36 cellular contexts compared by ENCODE assay signal in the genomic region with DNA sequence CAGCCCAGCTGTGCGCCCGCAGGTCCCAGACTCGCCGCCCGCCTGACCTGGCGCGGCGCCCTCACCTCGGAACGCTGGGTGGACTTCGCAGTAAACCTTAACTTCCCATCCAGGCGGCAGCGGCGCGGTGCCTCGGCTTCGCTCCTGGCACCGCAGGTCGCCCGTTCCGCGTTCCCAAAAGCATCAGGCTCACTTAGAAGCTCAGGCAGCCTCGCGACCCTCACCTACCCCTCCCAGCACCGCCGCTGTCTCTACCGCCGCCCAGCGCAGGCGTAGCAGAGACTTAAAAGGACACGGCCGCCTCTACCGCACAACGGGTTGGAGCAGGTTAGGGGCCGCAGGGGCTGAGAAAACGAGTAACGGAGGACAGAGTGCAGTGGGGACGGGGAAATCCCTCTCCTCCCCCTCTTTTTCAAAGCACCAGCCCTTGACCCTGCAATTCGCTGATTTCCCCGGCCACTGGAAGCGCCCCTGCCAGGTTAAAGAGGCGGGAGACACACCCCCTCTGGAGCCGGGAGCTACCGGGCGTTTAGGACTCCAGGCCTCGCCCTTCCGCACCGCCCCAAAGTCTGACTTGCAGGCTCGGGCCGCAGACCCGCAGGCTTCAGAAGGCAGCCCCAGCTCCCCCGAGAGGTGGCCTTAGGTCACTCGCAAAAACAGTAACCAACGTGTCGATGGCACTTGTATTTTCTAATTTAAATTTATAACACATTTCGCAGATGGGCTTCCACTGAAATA.
A peak's percentile ranks its signal among the peaks of the same experiment; 100 is the strongest.
DNase-seq lines count a peak whose midpoint lies in the region; ATAC-seq, FAIRE-seq and TF ChIP-seq lines count a peak whose summit lies in the region.
"Had no signal": no experiment of that assay in that cellular context is flagged by ENCODE, and none has a peak within 500 bp of the region (broad histone marks: within the 10 kb centered on the region; RNA-seq: fewer than 3 reads in every experiment).

No MANE protein-coding gene starts in this region.

- H3K4me3 ChIP-seq in SK-N-SH (ENCODE audit: low read depth in 2 of 2, low read length in 1 of 2), result no peak overlapping the region
- H3K4me3 ChIP-seq in GM12878, result no peak overlapping the region
- peak overlapping the region; percentile 49 for H3K4me3 ChIP-seq in iPS-20b (ENCODE audit: low read length)
- H3K4me3 ChIP-seq in subcutaneous abdominal adipose tissue (ENCODE audit: low read depth in 1 of 5, low read length in 5 of 5), result peak overlapping the region in 3 of 5 donors; percentile 31 to 45 (median 44)
- peak overlapping the region in 1 of 4 donors; percentile 11 for H3K4me3 ChIP-seq in stomach
- H3K4me3 ChIP-seq: ascending aorta, colonic mucosa had no signal

- no peaks in the 10 kb centered on the region for H3K36me3 Mint-ChIP-seq in CD4-positive, alpha-beta T cell (ENCODE audit: low read depth)
- peaks cover 7% of the 10 kb centered on the region for H3K36me3 Mint-ChIP-seq in nephron progenitor cell (ENCODE audit: low read depth)
- H3K36me3 Mint-ChIP-seq: activated naive CD8-positive, alpha-beta T cell treated with anti-CD3 and anti-CD28 coated beads for 36 hours; stimulated activated effector memory CD8-positive, alpha-beta T cell treated with anti-CD3 and anti-CD28 coated beads, Interleukin-12 subunit alpha, Interleukin-12 subunit beta, amount 100 ng/mL, for 72 hours had no signal

- BruUV-seq in GM12878 (replicated peaks; lab: Mats Ljungman, UMichigan), result no TSS peak

- POLR2A ChIA-PET in SK-N-SH (lab: Yijun Ruan, JAX), result no interaction called here
- POLR2A ChIA-PET in GM12878 (lab: Charles Lee), result no interaction called here
- POLR2A ChIA-PET in CD4-positive, alpha-beta T cell (lab: Charles Lee), result no interaction called here

- no peak for TF ChIP-seq POLR2A in GM12878 (IDR thresholded peaks at IDR 0.05; ENCODE audit: low read depth, low read length)
- no peak for TF ChIP-seq POLR2A in stomach (IDR thresholded peaks at IDR 0.05)

- RAD21 ChIA-PET in GM12878 (lab: Charles Lee; ENCODE audit: unreplicated experiment), result no interaction called here

- H3K27ac ChIP-seq in SK-N-SH (ENCODE audit: low read depth in 2 of 2, low read length in 1 of 2) (no peak overlapping the region), GM12878 (ENCODE audit: control insufficient read depth, insufficient read depth) (no peak overlapping the region), iPS-20b (ENCODE audit: low read length) (no peak overlapping the region), subcutaneous abdominal adipose tissue (ENCODE audit: low read depth, low read length) (no peak overlapping the region), stomach (no peak overlapping the region)
- H3K27ac ChIP-seq in CD4-positive, alpha-beta T cell (ENCODE audit: low read depth, low read length), result no peak overlapping the region
- H3K27ac ChIP-seq: ascending aorta, C4-2B, colonic mucosa, esophagus squamous epithelium, heart right ventricle, upper lobe of left lung, VCaP had no signal

- no peaks in the 10 kb centered on the region for H3K36me3 ChIP-seq in SK-N-SH (replicated peaks in 1 of 2; ENCODE audit: control insufficient read depth in 1 of 2, insufficient read depth in 2 of 2, low read length in 1 of 2)
- no peaks in the 10 kb centered on the region for H3K36me3 ChIP-seq in GM12878 (ENCODE audit: control insufficient read depth in 2 of 2, insufficient read depth in 2 of 2, low read length in 1 of 2)
- H3K36me3 ChIP-seq in iPS-20b (ENCODE audit: insufficient read depth, low read depth, low read length), result no peaks in the 10 kb centered on the region
- no peaks in the 10 kb centered on the region for H3K36me3 ChIP-seq in subcutaneous abdominal adipose tissue (ENCODE audit: control insufficient read depth in 5 of 5, insufficient read depth in 5 of 5, low read length in 5 of 5)
- no peaks in the 10 kb centered on the region for H3K36me3 ChIP-seq in stomach
- H3K36me3 ChIP-seq: ascending aorta, colonic mucosa, esophagus squamous epithelium, heart right ventricle, upper lobe of left lung had no signal

- no peak overlapping the region for H3K27ac Mint-ChIP-seq in CD4-positive, alpha-beta T cell
- H3K27ac Mint-ChIP-seq in nephron progenitor cell, result no peak overlapping the region
- H3K27ac Mint-ChIP-seq: activated CD4-positive, alpha-beta T cell treated with anti-CD3 and anti-CD28 coated beads for 36 hours; activated naive CD8-positive, alpha-beta T cell treated with anti-CD3 and anti-CD28 coated beads for 36 hours; HFFc6; stimulated activated effector memory CD8-positive, alpha-beta T cell treated with anti-CD3 and anti-CD28 coated beads, Interleukin-12 subunit alpha, Interleukin-12 subunit beta, amount 100 ng/mL, for 72 hours had no signal

- peaks cover 2% of the 10 kb centered on the region for H3K9me3 Mint-ChIP-seq in CD4-positive, alpha-beta T cell
- peaks cover 72% of the 10 kb centered on the region for H3K9me3 Mint-ChIP-seq in nephron progenitor cell
- H3K9me3 Mint-ChIP-seq: HFFc6 had no signal

- no peak for DNase-seq in SK-N-SH
- no peak for DNase-seq in GM12878 (ENCODE audit: low read depth, low spot score)
- DNase-seq in stomach, result no peak
- no peak for DNase-seq in CD4-positive, alpha-beta T cell
- DNase-seq in nephron progenitor cell, result no peak
- DNase-seq: 8988T; activated CD4-positive, alpha-beta T cell treated with anti-CD3 and anti-CD28 coated beads for 36 hours; activated CD8-positive, alpha-beta memory T cell treated with anti-CD3 and anti-CD28 coated beads for 24 hours; activated effector memory CD4-positive, alpha-beta T cell treated with anti-CD3 and anti-CD28 coated beads, Interleukin-2, amount 50 U/mL, for 16 hours; activated naive CD8-positive, alpha-beta T cell treated with anti-CD3 and anti-CD28 coated beads for 36 hours; Caco-2; colonic mucosa; DMS79; esophagus squamous epithelium; foreskin melanocyte; GOT3; heart right ventricle; HFFc6; NCI-H1092 treated with DMSO at 0.1 percent for 48 hours; NCI-H1694 treated with DMSO at 0.1 percent for 48 hours; NCI-H446 treated with DMSO at 0.1 percent for 48 hours; NCI-H774; nucleus accumbens; SIG-M5; T-helper 9 cell had no signal

- 16% methylated on average over 24 of the region's 56 CpGs for WGBS in SK-N-SH (ENCODE audit: low lambda C conversion rate)
- 63% methylated on average over 37 of the region's 56 CpGs for WGBS in GM12878 (ENCODE audit: insufficient coverage, insufficient replicate concordance, low lambda C conversion rate, missing lambda C conversion rate)
- 4 to 9% (median 6%) methylated on average over 32 to 56 of the region's 56 CpGs for whole genome bisulfite sequencing in stomach, 5 donors

- H3K4me1 ChIP-seq in SK-N-SH (ENCODE audit: control insufficient read depth in 1 of 2, insufficient read depth in 2 of 2, low read depth in 1 of 2, low read length in 1 of 2) (no peaks in the 10 kb centered on the region), GM12878 (ENCODE audit: control insufficient read depth, insufficient read depth, low read length) (no peaks in the 10 kb centered on the region), iPS-20b (ENCODE audit: insufficient read depth, low read length) (no peaks in the 10 kb centered on the region), subcutaneous abdominal adipose tissue (ENCODE audit: control insufficient read depth in 5 of 5, insufficient read depth in 5 of 5, low read length in 5 of 5) (peaks cover 0 to 10% (median 9%) of the 10 kb centered on the region in 5 donors), stomach (peaks cover 0 to 7% (median 4%) of the 10 kb centered on the region in 4 donors)
- H3K4me1 ChIP-seq: ascending aorta, Caco-2, colonic mucosa, esophagus squamous epithelium, upper lobe of left lung had no signal

- TF ChIP-seq RAD21 in SK-N-SH (IDR thresholded peaks at IDR 0.05; ENCODE audit: low read length), result no peak
- TF ChIP-seq RAD21 in GM12878 (IDR thresholded peaks at IDR 0.05; ENCODE audit: insufficient read depth, low read depth, low read length), result no peak

- H2AFZ ChIP-seq in SK-N-SH (ENCODE audit: low read depth) (no peak overlapping the region), GM12878 (ENCODE audit: control insufficient read depth, low read depth, low read length) (no peak overlapping the region)

- no peaks in the 10 kb centered on the region for H3F3A ChIP-seq in SK-N-SH (replicated peaks; ENCODE audit: insufficient read depth)

- peaks cover 24% of the 10 kb centered on the region; the same call in 1 of the 2 replicates for H3K27me3 ChIP-seq in SK-N-SH (ENCODE audit: insufficient read depth)
- no peaks in the 10 kb centered on the region; a peak in 1 of 4 replicates for H3K27me3 ChIP-seq in GM12878 (replicated peaks in 1 of 2; ENCODE audit: control insufficient read depth in 2 of 2, insufficient read depth in 2 of 2, low read length in 1 of 2)
- peaks cover 87% of the 10 kb centered on the region for H3K27me3 ChIP-seq in iPS-20b (ENCODE audit: insufficient read depth, low read length)
- peaks cover 4 to 27% (median 12%) of the 10 kb centered on the region in 5 donors for H3K27me3 ChIP-seq in subcutaneous abdominal adipose tissue (ENCODE audit: control insufficient read depth in 5 of 5, insufficient read depth in 4 of 5, low read length in 5 of 5)
- H3K27me3 ChIP-seq in stomach, result peaks cover 0 to 28% (median 23%) of the 10 kb centered on the region in 3 donors
- peaks cover 25% of the 10 kb centered on the region for H3K27me3 ChIP-seq in CD4-positive, alpha-beta T cell (ENCODE audit: control insufficient read depth, insufficient read depth, low read length)
- H3K27me3 ChIP-seq: ascending aorta, colonic mucosa had no signal

- H3K4me2 ChIP-seq in SK-N-SH (no peak overlapping the region), GM12878 (ENCODE audit: control insufficient read depth, insufficient read depth) (no peak overlapping the region)

- peaks cover 5% of the 10 kb centered on the region for H3K4me1 Mint-ChIP-seq in CD4-positive, alpha-beta T cell (ENCODE audit: low read depth)
- no peaks in the 10 kb centered on the region for H3K4me1 Mint-ChIP-seq in nephron progenitor cell
- H3K4me1 Mint-ChIP-seq: activated CD4-positive, alpha-beta T cell treated with anti-CD3 and anti-CD28 coated beads for 36 hours; activated naive CD8-positive, alpha-beta T cell treated with anti-CD3 and anti-CD28 coated beads for 36 hours; immature natural killer cell; stimulated activated effector memory CD8-positive, alpha-beta T cell treated with anti-CD3 and anti-CD28 coated beads, Interleukin-12 subunit alpha, Interleukin-12 subunit beta, amount 100 ng/mL, for 72 hours had no signal

- CTCF ChIA-PET in SK-N-SH (lab: Yijun Ruan, JAX) (no interaction called here), GM12878 (lab: Yijun Ruan, JAX) (no interaction called here)
- CTCF ChIA-PET in CD4-positive, alpha-beta T cell (lab: Charles Lee), result no interaction called here

- no peak overlapping the region for H3K4me3 Mint-ChIP-seq in CD4-positive, alpha-beta T cell
- H3K4me3 Mint-ChIP-seq in nephron progenitor cell, result no peak overlapping the region
- H3K4me3 Mint-ChIP-seq: activated CD4-positive, alpha-beta T cell treated with anti-CD3 and anti-CD28 coated beads for 36 hours; activated naive CD8-positive, alpha-beta T cell treated with anti-CD3 and anti-CD28 coated beads for 36 hours; HFFc6; stimulated activated effector memory CD8-positive, alpha-beta T cell treated with anti-CD3 and anti-CD28 coated beads, Interleukin-12 subunit alpha, Interleukin-12 subunit beta, amount 100 ng/mL, for 72 hours had no signal

- intact Hi-C loops in GM12878 (cut with micrococcal nuclease; ENCODE audit: unreplicated experiment) (no loop called here), stomach (cut with DNase I; ENCODE audit: low total_unique reads) (no loop called here)
- intact Hi-C loops in CD4-positive, alpha-beta T cell (cut with DNase I, micrococcal nuclease), result no loop called here

- SMC1A ChIA-PET in GM12878 (lab: Charles Lee; ENCODE audit: uncharacterized antibody, unreplicated experiment), result no interaction called here

- TF ChIP-seq CTCF in SK-N-SH (IDR thresholded peaks at IDR 0.05) (no peak), GM12878 (IDR thresholded peaks at IDR 0.05 in 2 of 3, conservative IDR thresholded peaks at IDR 0.05 in 1 of 3; ENCODE audit: control insufficient read depth in 2 of 3, extremely low read depth in 1 of 3, insufficient read depth in 1 of 3, low read depth in 3 of 3, low read length in 3 of 3) (no peak), stomach (IDR thresholded peaks at IDR 0.05) (no peak), nephron progenitor cell (IDR thresholded peaks at IDR 0.05) (no peak)
- no peak for TF ChIP-seq CTCF in CD4-positive, alpha-beta T cell (IDR thresholded peaks at IDR 0.05)

- ATAC-seq in SK-N-SH treated with all-trans-retinoic acid at 6 μM for 48 hours, result peak; percentile 34; the same call in 2 of the 3 replicates
- no peak for ATAC-seq in GM12878
- ATAC-seq in CD4-positive, alpha-beta T cell (ENCODE audit: poor library complexity), result no peak
- ATAC-seq: activated CD4-positive, alpha-beta T cell treated with anti-CD3 and anti-CD28 coated beads for 36 hours; heart right ventricle; left lobe of liver; stimulated activated effector memory CD8-positive, alpha-beta T cell treated with anti-CD3 and anti-CD28 coated beads, Interleukin-12 subunit alpha, Interleukin-12 subunit beta, amount 100 ng/mL, for 72 hours had no signal

- in situ Hi-C loops in GM12878 (cut with MboI), result no loop called here

- no peaks in the 10 kb centered on the region for H4K20me1 ChIP-seq in SK-N-SH (ENCODE audit: insufficient read depth)
- H4K20me1 ChIP-seq in GM12878 (ENCODE audit: control insufficient read depth, insufficient read depth), result no peaks in the 10 kb centered on the region

- FAIRE-seq in GM12878 (lab: Jason Lieb, UNC), result no peak
- FAIRE-seq: RCC 7860 had no signal

- peaks cover 57% of the 10 kb centered on the region for H3K27me3 Mint-ChIP-seq in CD4-positive, alpha-beta T cell
- no peaks in the 10 kb centered on the region for H3K27me3 Mint-ChIP-seq in nephron progenitor cell (ENCODE audit: low read depth, poor library complexity)

- H3K9ac ChIP-seq in SK-N-SH, result no peak overlapping the region
- H3K9ac ChIP-seq in GM12878 (ENCODE audit: control insufficient read depth, insufficient read depth, low read length), result no peak overlapping the region
- H3K9ac ChIP-seq in iPS-20b (ENCODE audit: low read depth, low read length), result no peak overlapping the region
- H3K9ac ChIP-seq in subcutaneous abdominal adipose tissue (ENCODE audit: low read length in 5 of 5), result no peak overlapping the region

- no peaks in the 10 kb centered on the region for H3K9me2 ChIP-seq in SK-N-SH

- no peaks in the 10 kb centered on the region for H3K9me3 ChIP-seq in SK-N-SH
- no peaks in the 10 kb centered on the region for H3K9me3 ChIP-seq in GM12878 (replicated peaks; ENCODE audit: control insufficient read depth, insufficient read depth, low read length)
- H3K9me3 ChIP-seq in iPS-20b (ENCODE audit: insufficient read depth, low read depth, low read length), result no peaks in the 10 kb centered on the region
- no peaks in the 10 kb centered on the region for H3K9me3 ChIP-seq in subcutaneous abdominal adipose tissue (ENCODE audit: control insufficient read depth in 5 of 5, low read length in 5 of 5)
- no peaks in the 10 kb centered on the region for H3K9me3 ChIP-seq in stomach
- H3K9me3 ChIP-seq in CD4-positive, alpha-beta T cell (ENCODE audit: control insufficient read depth, low read length), result no peaks in the 10 kb centered on the region
- H3K9me3 ChIP-seq: ascending aorta, Caco-2, colonic mucosa, esophagus squamous epithelium, heart right ventricle, upper lobe of left lung had no signal

- TF ChIP-seq EP300 in SK-N-SH (IDR thresholded peaks at IDR 0.05; ENCODE audit: borderline replicate concordance in 1 of 2, low read depth in 1 of 2, low read length in 1 of 2) (no peak), GM12878 (IDR thresholded peaks at IDR 0.05; ENCODE audit: borderline replicate concordance in 1 of 2, control insufficient read depth in 1 of 2, low read depth in 2 of 2, low read length in 2 of 2) (no peak), stomach (IDR thresholded peaks at IDR 0.05) (no peak)

- H3K79me2 ChIP-seq in SK-N-SH (ENCODE audit: insufficient read depth), result no peaks in the 10 kb centered on the region
- H3K79me2 ChIP-seq in GM12878 (ENCODE audit: control insufficient read depth, insufficient read depth, low read length), result no peaks in the 10 kb centered on the region

Comparison
In these comparisons a context has a peak if more than half of its experiments do, and no peak if none do; other contexts are left out.
1. H3K4me3 ChIP-seq: peak in iPS-20b (single experiment) and subcutaneous abdominal adipose tissue (3 of 5); none in SK-N-SH (0 of 2) and GM12878 (single experiment).